ENCODE assay signal across 9 cellular contexts in the genomic region with DNA sequence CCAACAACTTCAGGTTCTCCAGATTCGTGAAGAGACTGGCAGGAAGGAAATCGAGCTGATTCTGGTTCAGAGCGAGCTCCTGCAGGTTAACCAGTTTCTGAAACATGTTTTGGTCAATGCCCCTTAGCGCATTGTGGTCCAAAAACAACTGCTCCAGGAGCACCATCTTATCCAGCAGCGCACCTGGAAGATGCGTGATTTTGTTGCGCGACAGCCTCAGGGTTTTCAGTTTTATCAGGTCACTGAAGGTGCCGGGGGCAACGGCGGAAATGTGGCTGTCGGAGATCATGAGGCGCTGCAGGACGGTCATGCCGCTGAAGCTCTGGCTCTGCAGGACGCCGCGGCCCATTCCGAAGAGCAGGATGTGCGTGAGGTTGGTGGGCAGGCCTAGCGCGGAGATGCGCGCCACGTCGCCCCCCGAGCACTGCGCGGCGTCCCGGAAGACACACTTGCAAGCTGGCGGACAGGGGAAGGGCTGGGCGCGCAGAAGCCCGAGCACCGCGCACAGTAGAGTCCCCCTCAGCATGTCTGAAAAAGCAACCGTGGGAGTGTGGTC. TPM values are rescaled to one million over a fixed set of nuclear protein-coding genes. Genes with fewer than 3 reads are reported as not detected.
DNase-seq lines count a peak whose midpoint lies in the region; ATAC-seq and TF ChIP-seq lines count a peak whose summit lies in the region.
"Had no signal": no experiment of that assay in that cellular context is flagged by ENCODE, and none has a peak within 500 bp of the region (broad histone marks: within the 10 kb centered on the region; RNA-seq: fewer than 3 reads in every experiment).

No MANE protein-coding gene starts in this region.

- H3K36me3 Mint-ChIP-seq in activated B cell treated with CpG ODN at 0.5 μM for 24 hours (ENCODE audit: low read depth), result peaks cover under 1% of the 10 kb centered on the region

- H3K79me1 ChIP-seq in trophoblast cell (ENCODE audit: low read length), result no peaks in the 10 kb centered on the region

- H3K27me3 ChIP-seq in ectodermal cell (ENCODE audit: control insufficient read depth, insufficient read depth, low read length, poor library complexity, severe bottlenecking) (peaks cover 60% of the 10 kb centered on the region), trophoblast cell (ENCODE audit: insufficient read depth, low read length) (peaks cover 6% of the 10 kb centered on the region)

- H3K14ac ChIP-seq in trophoblast cell (ENCODE audit: low read length), result no peak overlapping the region

- intact Hi-C loops in activated B cell treated with CpG ODN at 0.5 μM for 24 hours (cut with micrococcal nuclease), result no loop called here

- H4K12ac ChIP-seq in trophoblast cell (ENCODE audit: low read depth, low read length), result no peak overlapping the region

- no peak overlapping the region for H2BK5ac ChIP-seq in trophoblast cell (ENCODE audit: low read depth, low read length, poor library complexity)

- 11% methylated on average over 38 of the region's 38 CpGs for WGBS in ectodermal cell, 2 experiments
- WGBS in trophoblast cell (ENCODE audit: extremely low coverage, insufficient coverage, insufficient read length), result no CpG with 5 or more reads among the region's 38 CpGs

- H2AFZ ChIP-seq in trophoblast cell (ENCODE audit: insufficient read depth, low read length, poor library complexity), result no peak overlapping the region

- H3K27ac Mint-ChIP-seq in activated B cell treated with CpG ODN at 0.5 μM for 24 hours, result no peak overlapping the region

- H3K4me3 Mint-ChIP-seq in activated B cell treated with CpG ODN at 0.5 μM for 24 hours, result peak overlapping the region; percentile 73

- H3K4me3 ChIP-seq in ectodermal cell (ENCODE audit: insufficient read depth, low read depth, low read length) (peak overlapping the region; percentile 25), trophoblast cell (ENCODE audit: low read depth, low read length) (no peak overlapping the region)

- H3K27me3 Mint-ChIP-seq in activated B cell treated with CpG ODN at 0.5 μM for 24 hours, result peaks cover 25% of the 10 kb centered on the region

- H3K9me3 ChIP-seq in ectodermal cell (ENCODE audit: control insufficient read depth, low read length) (no peaks in the 10 kb centered on the region), trophoblast cell (ENCODE audit: insufficient read depth, low read depth, low read length) (no peaks in the 10 kb centered on the region)

- no peaks in the 10 kb centered on the region for H3K9me3 Mint-ChIP-seq in activated B cell treated with CpG ODN at 0.5 μM for 24 hours

- peaks cover 32% of the 10 kb centered on the region for H3K4me1 Mint-ChIP-seq in activated B cell treated with CpG ODN at 0.5 μM for 24 hours

- peaks cover 9% of the 10 kb centered on the region for H3K4me1 ChIP-seq in ectodermal cell (ENCODE audit: control insufficient read depth, insufficient read depth, low read length)
- no peaks in the 10 kb centered on the region for H3K4me1 ChIP-seq in trophoblast cell (ENCODE audit: control insufficient read depth in 1 of 2, insufficient read depth in 2 of 2, low read length in 2 of 2)

- no peak overlapping the region for H3K18ac ChIP-seq in trophoblast cell (ENCODE audit: low read length)

- H3K27ac ChIP-seq in ectodermal cell (ENCODE audit: insufficient read depth, low read depth, low read length, poor library complexity, severe bottlenecking) (no peak overlapping the region), trophoblast cell (ENCODE audit: low read depth, low read length) (no peak overlapping the region)
- H3K27ac ChIP-seq: VCaP had no signal

- POLR2A ChIA-PET in activated B cell treated with CpG ODN at 0.5 μM for 24 hours (lab: Charles Lee), result no interaction called here

- H3K4me2 ChIP-seq in trophoblast cell (ENCODE audit: low read length), result peak overlapping the region; percentile 38

- no peaks in the 10 kb centered on the region for H3K79me2 ChIP-seq in trophoblast cell (ENCODE audit: control insufficient read depth, insufficient read depth, low read length, poor library complexity)

- no peak overlapping the region for H2BK12ac ChIP-seq in trophoblast cell (ENCODE audit: low read length)

- peak; percentile 61 for DNase-seq in ELF-1 (ENCODE audit: low read depth, low spot score)
- DNase-seq in activated B cell treated with CpG ODN at 0.5 μM for 24 hours, result no peak
- no peak for DNase-seq in trophoblast cell
- no peak for DNase-seq in HCEC 1CT
- no peak for DNase-seq in NCI-H2107 treated with DMSO at 0.1 percent for 48 hours (lab: John Stamatoyannopoulos, UW; ENCODE audit: unreplicated experiment)

- H3K23ac ChIP-seq in trophoblast cell (ENCODE audit: low read length), result no peak overlapping the region

- no peak overlapping the region for H2BK120ac ChIP-seq in trophoblast cell (ENCODE audit: insufficient read depth, low read length, poor library complexity)

- CTCF ChIA-PET in activated B cell treated with CpG ODN at 0.5 μM for 24 hours (lab: Charles Lee), result interaction anchor here (1.3 to 1.4 kb wide), 2 partner anchors 8 to 13 kb away, joined by 4 to 5 read pairs; no protein-coding TSS in a partner anchor

- no peak for TF ChIP-seq CTCF in activated B cell treated with CpG ODN at 0.5 μM for 24 hours (IDR thresholded peaks at IDR 0.05)

- no peak overlapping the region for H3K9ac ChIP-seq in trophoblast cell (ENCODE audit: low read length)

- no peak overlapping the region for H4K91ac ChIP-seq in trophoblast cell (ENCODE audit: low read depth, low read length)

- H4K8ac ChIP-seq in trophoblast cell (ENCODE audit: low read depth, low read length), result no peak overlapping the region

- ATAC-seq in activated B cell treated with CpG ODN at 0.5 μM for 24 hours (ENCODE audit: low read depth), result peak; percentile 38
- ATAC-seq in HG03432 (IDR thresholded peaks at IDR 0.05; ENCODE audit: unreplicated experiment), result no peak
- no peak for ATAC-seq in HG02970 (IDR thresholded peaks at IDR 0.05; ENCODE audit: low FRiP score, unreplicated experiment)

- H3K4ac ChIP-seq in trophoblast cell (ENCODE audit: low read depth, low read length), result no peak overlapping the region

- no peaks in the 10 kb centered on the region for H3K36me3 ChIP-seq in ectodermal cell (ENCODE audit: control insufficient read depth, insufficient read depth, low read length)
- H3K36me3 ChIP-seq in trophoblast cell (ENCODE audit: control insufficient read depth in 1 of 2, insufficient read depth in 2 of 2, low read length in 2 of 2), result no peaks in the 10 kb centered on the region

- no peak overlapping the region for H2AK5ac ChIP-seq in trophoblast cell (ENCODE audit: low read length)

RNA-seq across cellular contexts. Expression of gene GP5, which starts 1.2 kb away (rescaled TPM):
- 0.18 and 0.22 TPM in 2 replicates for total RNA-seq in activated B cell treated with CpG ODN at 0.5 μM for 24 hours
- not detected for polyA plus RNA-seq in ectodermal cell (2013, experiment 1 of 4)
- not detected for polyA plus RNA-seq in ectodermal cell (2013, experiment 2 of 4)
- not detected for polyA plus RNA-seq in ectodermal cell (2013, experiment 3 of 4)
- 0.04 TPM for polyA plus RNA-seq in ectodermal cell (2013, experiment 4 of 4)
- 0.01 TPM in 1 of 2 replicates, not detected in the other for polyA plus RNA-seq in trophoblast cell (2013)

RNA-seq across cellular contexts. Expression of gene LRRC15, which starts 28.3 kb away (rescaled TPM):
- not detected in 2 replicates for total RNA-seq in activated B cell treated with CpG ODN at 0.5 μM for 24 hours
- 0.31 TPM for polyA plus RNA-seq in ectodermal cell (2013, experiment 1 of 4)
- 0.28 TPM for polyA plus RNA-seq in ectodermal cell (2013, experiment 2 of 4)
- polyA plus RNA-seq in ectodermal cell (2013, experiment 3 of 4), result 0.11 TPM
- polyA plus RNA-seq in ectodermal cell (2013, experiment 4 of 4), result 0.20 TPM
- polyA plus RNA-seq in trophoblast cell (2013), result 2.4 and 2.6 TPM in 2 replicates

RNA-seq across cellular contexts. Expression of gene CPN2, which starts 46.7 kb away (rescaled TPM):
- not detected in 2 replicates for total RNA-seq in activated B cell treated with CpG ODN at 0.5 μM for 24 hours
- not detected for polyA plus RNA-seq in ectodermal cell (2013, experiment 1 of 4)
- not detected for polyA plus RNA-seq in ectodermal cell (2013, experiment 2 of 4)
- not detected for polyA plus RNA-seq in ectodermal cell (2013, experiment 3 of 4)
- polyA plus RNA-seq in ectodermal cell (2013, experiment 4 of 4), result not detected
- polyA plus RNA-seq in trophoblast cell (2013), result 0.01 TPM in 2 replicates
